ENCODE assay signal across 22 cellular contexts in the genomic region with DNA sequence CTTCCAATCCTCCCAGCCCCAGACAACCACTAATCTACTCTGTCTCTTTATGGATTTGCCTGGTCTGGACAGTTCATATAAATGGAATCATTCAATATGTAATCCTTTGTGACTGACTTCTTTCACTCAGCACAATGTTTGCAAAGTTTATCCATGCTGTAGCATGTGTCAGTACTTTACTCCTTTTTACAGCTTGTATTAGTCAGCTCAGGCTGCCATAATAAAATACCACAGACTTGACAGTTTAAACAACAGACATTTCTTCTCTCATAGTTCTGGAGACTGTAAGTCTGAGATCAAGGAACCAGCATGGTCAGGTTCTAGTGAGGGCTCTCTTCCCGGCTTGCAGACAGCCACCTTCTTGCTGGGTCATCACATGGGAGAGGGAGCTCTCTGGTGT. TPM values are rescaled to one million over a fixed set of nuclear protein-coding genes. Genes with fewer than 3 reads are reported as not detected.
DNase-seq lines count a peak whose midpoint lies in the region; ATAC-seq and TF ChIP-seq lines count a peak whose summit lies in the region.
"Had no signal": no experiment of that assay in that cellular context is flagged by ENCODE, and none has a peak within 500 bp of the region (broad histone marks: within the 10 kb centered on the region; RNA-seq: fewer than 3 reads in every experiment).

No MANE protein-coding gene starts in this region.

- peaks cover 6% of the 10 kb centered on the region for H3K27me3 Mint-ChIP-seq in glutamatergic neuron (ENCODE audit: unreplicated experiment)
- H3K27me3 Mint-ChIP-seq: progenitor cell of endocrine pancreas had no signal

- no peaks in the 10 kb centered on the region for H3K36me3 ChIP-seq in WERI-Rb-1
- no peaks in the 10 kb centered on the region for H3K36me3 ChIP-seq in skeletal muscle satellite cell (ENCODE audit: insufficient read depth, low read length)
- H3K36me3 ChIP-seq: cardiac muscle cell, tibial artery had no signal

- peaks cover 15% of the 10 kb centered on the region for H3K4me1 Mint-ChIP-seq in glutamatergic neuron (ENCODE audit: low read depth, unreplicated experiment)
- H3K4me1 Mint-ChIP-seq: stimulated activated memory B cell treated with anti-CD40 and anti-IgM and Interleukin-4, amounts not matched to agents 10 μg/mL and 1 μg/mL and 100 μg/mL, for 72 hours had no signal

- peak overlapping the region; percentile 7 for H3K4me3 Mint-ChIP-seq in glutamatergic neuron (ENCODE audit: unreplicated experiment)
- H3K4me3 Mint-ChIP-seq: activated naive CD8-positive, alpha-beta T cell; activated T-helper 1 cell treated with anti-CD3 and anti-CD28 coated beads, Interleukin-12 subunit alpha, Interleukin-12 subunit beta, Interleukin-2, Interleukin-4 antibody, amounts not matched to agents 30 ng/mL and 10 ng/mL and 1 ng/mL, durations not matched to agents 14 hours and 24 hours and 36 hours; neural crest cell; stimulated activated memory B cell treated with anti-CD40 and anti-IgM and Interleukin-4, amounts not matched to agents 10 μg/mL and 1 μg/mL and 100 μg/mL, for 72 hours; T-helper 2 cell treated with Interferon-gamma antibody and Interleukin-4, amounts not matched to agents 5 μg/mL and 100 μg/mL, for 36 hours had no signal

- ATAC-seq in GM18868 (IDR thresholded peaks at IDR 0.05; ENCODE audit: unreplicated experiment): no peak
- ATAC-seq in HG03354 (IDR thresholded peaks at IDR 0.05; ENCODE audit: poor library complexity, severe bottlenecking, unreplicated experiment): no peak
- ATAC-seq: esophagus mucosa; stimulated activated memory B cell treated with anti-CD40 and anti-IgM and Interleukin-4, amounts not matched to agents 10 μg/mL and 1 μg/mL and 100 μg/mL, for 72 hours had no signal

- no peak overlapping the region for H3K27ac Mint-ChIP-seq in glutamatergic neuron (ENCODE audit: unreplicated experiment)
- H3K27ac Mint-ChIP-seq: activated naive CD8-positive, alpha-beta T cell; activated T-helper 1 cell treated with anti-CD3 and anti-CD28 coated beads, Interleukin-12 subunit alpha, Interleukin-12 subunit beta, Interleukin-2, Interleukin-4 antibody, amounts not matched to agents 30 ng/mL and 10 ng/mL and 1 ng/mL, durations not matched to agents 14 hours and 24 hours and 36 hours; progenitor cell of endocrine pancreas; stimulated activated memory B cell treated with anti-CD40 and anti-IgM and Interleukin-4, amounts not matched to agents 10 μg/mL and 1 μg/mL and 100 μg/mL, for 72 hours; T-helper 2 cell treated with Interferon-gamma antibody and Interleukin-4, amounts not matched to agents 5 μg/mL and 100 μg/mL, for 36 hours had no signal

- peak; percentile 24 for DNase-seq in NCI-H69 (lab: John Stamatoyannopoulos, UW)
- peak; percentile 22 for DNase-seq in WERI-Rb-1
- no peak for DNase-seq in glutamatergic neuron
- no peak for DNase-seq in SHP77 treated with DMSO at 0.1 percent for 48 hours (lab: John Stamatoyannopoulos, UW)
- DNase-seq in stimulated activated CD4-positive, alpha-beta T cell treated with anti-CD3 and anti-CD28 coated beads, Interleukin-2, amount 100 ng/mL, for 48 hours: no peak
- DNase-seq: activated CD4-positive, CD25-positive, alpha-beta regulatory T cell treated with anti-CD3 and anti-CD28 coated beads, Interleukin-2, amount 50 U/mL, for 72 hours; Calu3; NCI-H146; NCI-H446; SIG-M5; tibial artery had no signal

- peaks cover 16% of the 10 kb centered on the region for H3K4me1 ChIP-seq in skeletal muscle satellite cell (ENCODE audit: control insufficient read depth, insufficient read depth, low read length)
- H3K4me1 ChIP-seq: tibial artery had no signal

- H3K4me3 ChIP-seq in WERI-Rb-1 (ENCODE audit: low read depth, low read length): no peak overlapping the region
- no peak overlapping the region for H3K4me3 ChIP-seq in skeletal muscle satellite cell (ENCODE audit: low read length)
- H3K4me3 ChIP-seq: cardiac muscle cell, tibial artery had no signal

- H3K9me3 Mint-ChIP-seq in glutamatergic neuron (ENCODE audit: unreplicated experiment): no peaks in the 10 kb centered on the region
- H3K9me3 Mint-ChIP-seq: activated T-helper 1 cell treated with anti-CD3 and anti-CD28 coated beads, Interleukin-12 subunit alpha, Interleukin-12 subunit beta, Interleukin-2, Interleukin-4 antibody, amounts not matched to agents 30 ng/mL and 10 ng/mL and 1 ng/mL, durations not matched to agents 14 hours and 24 hours and 36 hours; neural crest cell; stimulated activated memory B cell treated with anti-CD40 and anti-IgM and Interleukin-4, amounts not matched to agents 10 μg/mL and 1 μg/mL and 100 μg/mL, for 72 hours; T-helper 2 cell treated with Interferon-gamma antibody and Interleukin-4, amounts not matched to agents 5 μg/mL and 100 μg/mL, for 36 hours had no signal

- H3K9ac ChIP-seq in skeletal muscle satellite cell (ENCODE audit: low read depth, low read length): peak overlapping the region; percentile 11

- H3K9me3 ChIP-seq in WERI-Rb-1 (ENCODE audit: severe bottlenecking): no peaks in the 10 kb centered on the region
- no peaks in the 10 kb centered on the region for H3K9me3 ChIP-seq in skeletal muscle satellite cell (replicated peaks; ENCODE audit: low read length)
- H3K9me3 ChIP-seq: tibial artery had no signal

- no peak for TF ChIP-seq CTCF in WERI-Rb-1 (IDR thresholded peaks at IDR 0.05; ENCODE audit: low read depth, low read length)
- TF ChIP-seq CTCF in glutamatergic neuron (IDR thresholded peaks at IDR 0.05; ENCODE audit: partially characterized antibody, unreplicated experiment): no peak

- H3K4me2 ChIP-seq in skeletal muscle satellite cell (ENCODE audit: low read length): no peak overlapping the region

- H3K27me3 ChIP-seq in WERI-Rb-1 (ENCODE audit: insufficient read depth, low read depth, severe bottlenecking) (no peaks in the 10 kb centered on the region), skeletal muscle satellite cell (ENCODE audit: control insufficient read depth, insufficient read depth, low read length) (no peaks in the 10 kb centered on the region)
- H3K27me3 ChIP-seq: cardiac muscle cell, tibial artery had no signal

- H3K27ac ChIP-seq in WERI-Rb-1: peak overlapping the region; percentile 51
- H3K27ac ChIP-seq: cardiac muscle cell, tibial artery had no signal

- H3K36me3 Mint-ChIP-seq in glutamatergic neuron (ENCODE audit: unreplicated experiment): no peaks in the 10 kb centered on the region
- H3K36me3 Mint-ChIP-seq: activated naive CD8-positive, alpha-beta T cell; stimulated activated memory B cell treated with anti-CD40 and anti-IgM and Interleukin-4, amounts not matched to agents 10 μg/mL and 1 μg/mL and 100 μg/mL, for 72 hours had no signal

RNA-seq across cellular contexts. Expression of a gene that starts 41.3 kb away (rescaled TPM):
- 8.7 TPM for total RNA-seq in glutamatergic neuron (ENCODE audit: unreplicated experiment)
- under 0.01 and 5.0 TPM in 2 replicates for total RNA-seq in skeletal muscle satellite cell (2012; rRNA removed)
- total RNA-seq: activated T-helper 1 cell treated with anti-CD3 and anti-CD28 coated beads, Interleukin-12 subunit alpha, Interleukin-12 subunit beta, Interleukin-2, Interleukin-4 antibody, amounts not matched to agents 30 ng/mL and 10 ng/mL and 1 ng/mL, durations not matched to agents 14 hours and 24 hours and 36 hours had no signal

Comparison
In these comparisons a context has a peak if more than half of its experiments do, and no peak if none do; other contexts are left out.
1. DNase-seq: peak in NCI-H69 (single experiment) and WERI-Rb-1 (single experiment); none in glutamatergic neuron (single experiment), SHP77 treated with DMSO at 0.1 percent for 48 hours (single experiment) and stimulated activated CD4-positive, alpha-beta T cell treated with anti-CD3 and anti-CD28 coated beads, Interleukin-2, amount 100 ng/mL, for 48 hours (0 of 2).